Comparison of ENCODE assay signal across 23 cellular contexts in the genomic region with DNA sequence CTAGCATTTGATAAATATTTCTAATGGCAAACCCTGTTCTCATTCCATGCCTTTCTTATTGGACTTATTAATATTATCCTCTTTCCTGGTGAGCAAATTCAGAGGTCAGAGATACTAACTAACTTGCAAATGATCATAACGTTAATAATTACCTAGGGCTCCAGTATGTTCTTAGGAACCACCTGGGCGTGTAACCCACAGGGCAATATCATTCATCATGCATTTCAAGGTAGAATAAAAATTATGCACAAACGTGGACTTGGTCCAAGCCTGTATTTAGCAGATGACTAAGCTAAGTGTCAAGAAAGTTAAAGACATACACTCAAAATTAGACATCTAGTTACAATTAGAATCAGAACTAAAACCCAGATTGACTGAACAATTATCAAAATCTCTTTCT.
A peak's percentile ranks its signal among the peaks of the same experiment; 100 is the strongest.
DNase-seq lines count a peak whose midpoint lies in the region; ATAC-seq and TF ChIP-seq lines count a peak whose summit lies in the region.
"Had no signal": no experiment of that assay in that cellular context is flagged by ENCODE, and none has a peak within 500 bp of the region (broad histone marks: within the 10 kb centered on the region; RNA-seq: fewer than 3 reads in every experiment).

No MANE protein-coding gene starts in this region.

- H3K4me3 ChIP-seq in epithelial cell of proximal tubule (ENCODE audit: low read depth, low read length), result no peak overlapping the region
- H3K4me3 ChIP-seq: colonic mucosa, lung, mucosa of descending colon, suprapubic skin had no signal

- TF ChIP-seq CTCF in epithelial cell of proximal tubule (conservative IDR thresholded peaks at IDR 0.05; ENCODE audit: low read depth, low read length) (no peak), GM10248 (IDR thresholded peaks at IDR 0.05; ENCODE audit: control extremely low read depth, extremely low read depth, low read depth, missing control alignments) (no peak)

- POLR2A ChIA-PET in GM10248 (lab: Yijun Ruan, JAX), result no interaction called here

- ATAC-seq in HG02763 (IDR thresholded peaks at IDR 0.05; ENCODE audit: unreplicated experiment), result no peak
- ATAC-seq: mucosa of descending colon; natural killer cell treated with Interleukin-12 subunit alpha and Interleukin-12 subunit beta and Interleukin-15 and Interleukin-18, amount 100 ng/mL, for 72 hours; WTC11 had no signal

- DNase-seq in COLO668 (lab: John Stamatoyannopoulos, UW; ENCODE audit: unreplicated experiment), result peak; percentile 20
- peak; percentile 5 for DNase-seq in NCI-H526 treated with DMSO at 0.1 percent for 48 hours (lab: John Stamatoyannopoulos, UW)
- peak; percentile 78 for DNase-seq in epithelial cell of proximal tubule (ENCODE audit: low read depth)
- DNase-seq in left kidney (ENCODE audit: low read depth, low spot score), result peak; percentile 32
- DNase-seq in GM10248 (ENCODE audit: extremely low spot score), result no peak
- no peak for DNase-seq in activated gamma-delta T cell (lab: John Stamatoyannopoulos, UW)
- DNase-seq in NCI-H1694 treated with DMSO at 0.1 percent for 48 hours (lab: John Stamatoyannopoulos, UW), result no peak
- DNase-seq: activated CD4-positive, alpha-beta T cell treated with anti-CD3 and anti-CD28 coated beads, Interleukin-2, amount 10 ng/mL, durations not matched to agents 24 days and 14 days; activated CD8-positive, alpha-beta memory T cell treated with anti-CD3 and anti-CD28 coated beads for 24 hours; activated effector memory CD4-positive, alpha-beta T cell treated with Interleukin-2 at 50 U/mL for 16 hours; aorta; CD4-positive, alpha-beta T cell; colonic mucosa; effector CD4-positive, alpha-beta T cell; H7; mucosa of descending colon; stimulated activated naive CD4-positive, alpha-beta T cell treated with Interleukin-2 at 50 U/mL for 16 hours; T-helper 1 cell had no signal

- CTCF ChIA-PET in GM10248 (lab: Yijun Ruan, JAX), result no interaction called here

Comparison
In these comparisons a context has a peak if more than half of its experiments do, and no peak if none do; other contexts are left out.
1. DNase-seq: peak in COLO668 (single experiment), NCI-H526 treated with DMSO at 0.1 percent for 48 hours (single experiment), epithelial cell of proximal tubule (single experiment) and left kidney (single experiment); none in GM10248 (single experiment), activated gamma-delta T cell (single experiment) and NCI-H1694 treated with DMSO at 0.1 percent for 48 hours (single experiment).